In genomic region chr4:159150838-159151390, GRCh38 we compare ENCODE assay signal across 12 cellular contexts. TPM values are rescaled to one million over a fixed set of nuclear protein-coding genes. Genes with fewer than 3 reads are reported as not detected.
DNase-seq lines count a peak whose midpoint lies in the region; ATAC-seq and TF ChIP-seq lines count a peak whose summit lies in the region.
"Had no signal": no experiment of that assay in that cellular context is flagged by ENCODE, and none has a peak within 500 bp of the region (broad histone marks: within the 10 kb centered on the region; RNA-seq: fewer than 3 reads in every experiment).

No MANE protein-coding gene starts in this region.

- H2AFZ ChIP-seq in Loucy (ENCODE audit: low read length) (no peak overlapping the region), SK-N-SH (ENCODE audit: low read depth) (no peak overlapping the region), Karpas-422 (ENCODE audit: low read length) (no peak overlapping the region)

- H3K9ac ChIP-seq in Loucy (ENCODE audit: low read depth, low read length, poor library complexity, severe bottlenecking) (no peak overlapping the region), SK-N-SH (no peak overlapping the region), Karpas-422 (ENCODE audit: low read length) (no peak overlapping the region)

- no peaks in the 10 kb centered on the region for H3K9me3 Mint-ChIP-seq in nephron progenitor cell
- no peaks in the 10 kb centered on the region for H3K9me3 Mint-ChIP-seq in activated CD4-positive, alpha-beta T cell treated with anti-CD3 and anti-CD28 coated beads, Interleukin-2, amount 10 ng/mL, durations not matched to agents 7 days and 5 days

- WGBS in SK-N-SH (ENCODE audit: low lambda C conversion rate), result 98% methylated on average over 4 of the region's 4 CpGs

- H3K9me3 ChIP-seq in Loucy (ENCODE audit: insufficient read depth, low read depth, low read length) (no peaks in the 10 kb centered on the region), SK-N-SH (no peaks in the 10 kb centered on the region), Karpas-422 (ENCODE audit: low read length) (no peaks in the 10 kb centered on the region)

- no peaks in the 10 kb centered on the region for H3K27me3 Mint-ChIP-seq in nephron progenitor cell (ENCODE audit: low read depth, poor library complexity)
- no peaks in the 10 kb centered on the region for H3K27me3 Mint-ChIP-seq in activated CD4-positive, alpha-beta T cell treated with anti-CD3 and anti-CD28 coated beads, Interleukin-2, amount 10 ng/mL, durations not matched to agents 7 days and 5 days

- no peaks in the 10 kb centered on the region; the same call in 1 of the 2 replicates for H3F3A ChIP-seq in Loucy (ENCODE audit: low read depth)
- H3F3A ChIP-seq in SK-N-SH (replicated peaks; ENCODE audit: insufficient read depth), result no peaks in the 10 kb centered on the region

- H4K20me1 ChIP-seq in Loucy (ENCODE audit: insufficient read depth, low read length, poor library complexity, severe bottlenecking) (peaks cover 19% of the 10 kb centered on the region), SK-N-SH (ENCODE audit: insufficient read depth) (peaks cover 71% of the 10 kb centered on the region), Karpas-422 (ENCODE audit: insufficient read depth, low read depth, low read length) (peaks cover 40% of the 10 kb centered on the region)

- no peaks in the 10 kb centered on the region for H3K9me2 ChIP-seq in Loucy (replicated peaks; ENCODE audit: low read depth, low read length)
- H3K9me2 ChIP-seq in SK-N-SH, result no peaks in the 10 kb centered on the region
- H3K9me2 ChIP-seq in Karpas-422 (replicated peaks; ENCODE audit: insufficient read depth, low read length), result no peaks in the 10 kb centered on the region

- no peak for TF ChIP-seq RAD21 in SK-N-SH (IDR thresholded peaks at IDR 0.05; ENCODE audit: low read length)

- H3K36me3 ChIP-seq in Loucy (ENCODE audit: insufficient read depth, low read length), result no peaks in the 10 kb centered on the region
- H3K36me3 ChIP-seq in SK-N-SH (replicated peaks in 1 of 2; ENCODE audit: control insufficient read depth in 1 of 2, insufficient read depth in 2 of 2, low read length in 1 of 2), result no peaks in the 10 kb centered on the region
- no peaks in the 10 kb centered on the region for H3K36me3 ChIP-seq in Karpas-422 (ENCODE audit: insufficient read depth, low read length)

- DNase-seq in nephron progenitor cell, result no peak
- DNase-seq in SK-N-SH, result no peak
- no peak for DNase-seq in stimulated activated naive CD4-positive, alpha-beta T cell (lab: John Stamatoyannopoulos, UW)
- no peak for DNase-seq in activated CD4-positive, alpha-beta T cell treated with anti-CD3 and anti-CD28 coated beads, Interleukin-2, amount 10 ng/mL, durations not matched to agents 7 days and 5 days
- DNase-seq in Karpas-422, result no peak
- DNase-seq: DMS 273 treated with DMSO at 0.1 percent for 48 hours; NCI-H510A; stimulated activated CD4-positive, alpha-beta T cell treated with anti-CD3 and anti-CD28 coated beads, Interleukin-4, amount 100 ng/mL, for 24 hours had no signal

- CTCF ChIA-PET in SK-N-SH (lab: Yijun Ruan, JAX), result no interaction called here
- CTCF ChIA-PET in activated CD4-positive, alpha-beta T cell treated with anti-CD3 and anti-CD28 coated beads, Interleukin-2, amount 10 ng/mL, durations not matched to agents 7 days and 5 days (lab: Charles Lee), result interaction anchor here (0.9 kb wide), 1 partner anchor 22 kb away, joined by 3 read pairs; no protein-coding TSS in a partner anchor

- H3K4me1 Mint-ChIP-seq in nephron progenitor cell, result peaks cover 27% of the 10 kb centered on the region
- peaks cover 2% of the 10 kb centered on the region for H3K4me1 Mint-ChIP-seq in activated CD4-positive, alpha-beta T cell treated with anti-CD3 and anti-CD28 coated beads, Interleukin-2, amount 10 ng/mL, durations not matched to agents 7 days and 5 days

- no peak overlapping the region for H3K4me3 ChIP-seq in Loucy (ENCODE audit: low read length, poor library complexity, severe bottlenecking)
- H3K4me3 ChIP-seq in SK-N-SH (ENCODE audit: low read depth in 2 of 2, low read length in 1 of 2), result no peak overlapping the region
- H3K4me3 ChIP-seq in Karpas-422 (ENCODE audit: low read length), result no peak overlapping the region
- H3K4me3 ChIP-seq: SK-N-MC had no signal

- H3K4me2 ChIP-seq in Loucy (ENCODE audit: low read depth, low read length, poor library complexity, severe bottlenecking) (peak overlapping the region; percentile 26), SK-N-SH (no peak overlapping the region), Karpas-422 (ENCODE audit: low read depth, low read length, poor library complexity, severe bottlenecking) (no peak overlapping the region)

- H3K27ac ChIP-seq in SK-N-SH (ENCODE audit: low read depth in 2 of 2, low read length in 1 of 2) (no peak overlapping the region), Karpas-422 (ENCODE audit: low read length) (no peak overlapping the region)
- H3K27ac ChIP-seq: SK-N-MC had no signal

- no peak for TF ChIP-seq EP300 in SK-N-SH (IDR thresholded peaks at IDR 0.05; ENCODE audit: borderline replicate concordance in 1 of 2, low read depth in 1 of 2, low read length in 1 of 2)

- TF ChIP-seq CTCF in Loucy (conservative IDR thresholded peaks at IDR 0.05; ENCODE audit: low read length) (no peak), nephron progenitor cell (IDR thresholded peaks at IDR 0.05) (no peak), SK-N-SH (IDR thresholded peaks at IDR 0.05) (no peak)

- peak; percentile 68 for ATAC-seq in GM19324 (IDR thresholded peaks at IDR 0.05; ENCODE audit: low FRiP score, unreplicated experiment)
- ATAC-seq in HG02623 (IDR thresholded peaks at IDR 0.05; ENCODE audit: unreplicated experiment), result peak; percentile 44

- H3K79me2 ChIP-seq in Loucy (ENCODE audit: insufficient read depth, low read length), result peaks cover 97% of the 10 kb centered on the region
- H3K79me2 ChIP-seq in SK-N-SH (ENCODE audit: insufficient read depth), result peaks cover 97% of the 10 kb centered on the region
- H3K79me2 ChIP-seq in Karpas-422 (ENCODE audit: low read length), result no peaks in the 10 kb centered on the region

- peak overlapping the region; percentile 93 for H3K27ac Mint-ChIP-seq in nephron progenitor cell
- H3K27ac Mint-ChIP-seq in activated CD4-positive, alpha-beta T cell treated with anti-CD3 and anti-CD28 coated beads, Interleukin-2, amount 10 ng/mL, durations not matched to agents 7 days and 5 days, result no peak overlapping the region

- H3K27me3 ChIP-seq in Loucy (ENCODE audit: insufficient read depth, low read length, poor library complexity, severe bottlenecking) (no peaks in the 10 kb centered on the region), SK-N-SH (ENCODE audit: insufficient read depth) (no peaks in the 10 kb centered on the region), Karpas-422 (ENCODE audit: low read length) (0 out of 2 replicates have a peak, but pooled peaks cover 2% of the 10 kb centered on the region)

- H3K4me3 Mint-ChIP-seq in nephron progenitor cell, result no peak overlapping the region
- H3K4me3 Mint-ChIP-seq in activated CD4-positive, alpha-beta T cell treated with anti-CD3 and anti-CD28 coated beads, Interleukin-2, amount 10 ng/mL, durations not matched to agents 7 days and 5 days, result no peak overlapping the region

- POLR2A ChIA-PET in SK-N-SH (lab: Yijun Ruan, JAX), result no interaction called here
- POLR2A ChIA-PET in activated CD4-positive, alpha-beta T cell treated with anti-CD3 and anti-CD28 coated beads, Interleukin-2, amount 10 ng/mL, durations not matched to agents 7 days and 5 days (lab: Charles Lee), result no interaction called here

- H3K4me1 ChIP-seq in Loucy (ENCODE audit: insufficient read depth, low read length, poor library complexity, severe bottlenecking) (peaks cover 32% of the 10 kb centered on the region), SK-N-SH (ENCODE audit: control insufficient read depth in 1 of 2, insufficient read depth in 2 of 2, low read depth in 1 of 2, low read length in 1 of 2) (no peaks in the 10 kb centered on the region; a peak in 2 of 4 replicates), Karpas-422 (ENCODE audit: low read length) (no peaks in the 10 kb centered on the region)

- peaks cover 6% of the 10 kb centered on the region for H3K36me3 Mint-ChIP-seq in nephron progenitor cell (ENCODE audit: low read depth)
- no peaks in the 10 kb centered on the region for H3K36me3 Mint-ChIP-seq in activated CD4-positive, alpha-beta T cell treated with anti-CD3 and anti-CD28 coated beads, Interleukin-2, amount 10 ng/mL, durations not matched to agents 7 days and 5 days (ENCODE audit: low read depth)

TF ChIP-seq in SK-N-SH, 30 proteins besides CTCF, POLR2A, EP300 and RAD21 (continues in another document):
- no peak for TF ChIP-seq MXI1 (IDR thresholded peaks at IDR 0.05; ENCODE audit: low read depth, low read length)
- no peak for TF ChIP-seq MAX (IDR thresholded peaks at IDR 0.05; ENCODE audit: low read depth)
- no peak for TF ChIP-seq GATA2 (CRISPR knock-in tag; IDR thresholded peaks at IDR 0.05)
- no peak for TF ChIP-seq POLR2AphosphoS5 (IDR thresholded peaks at IDR 0.05; ENCODE audit: low read depth, low read length)
- TF ChIP-seq ZBTB33 (IDR thresholded peaks at IDR 0.05; ENCODE audit: borderline replicate concordance, low read depth), result no peak
- no peak for TF ChIP-seq FOXM1 (IDR thresholded peaks at IDR 0.05; ENCODE audit: low read depth)
- TF ChIP-seq RFX5 (IDR thresholded peaks at IDR 0.05; ENCODE audit: low read length), result no peak

RNA-seq across cellular contexts. Expression of gene RAPGEF2, which starts 48.0 kb away (rescaled TPM):
- 19.2 and 25.0 TPM in 2 replicates for polyA plus RNA-seq in SK-N-SH (2012; rRNA removed)
- polyA plus RNA-seq in SK-N-SH (2012; cell fraction: cytosol; rRNA removed), result 15.8 and 19.7 TPM in 2 replicates
- 29.6 and 50.4 TPM in 2 replicates for polyA plus RNA-seq in SK-N-SH (2012; cell fraction: nucleus; rRNA removed)
- total RNA-seq in activated CD4-positive, alpha-beta T cell treated with anti-CD3 and anti-CD28 coated beads, Interleukin-2, amount 10 ng/mL, durations not matched to agents 7 days and 5 days, result 10 to 100 TPM; 15.8 to 20.4 TPM
- total RNA-seq in Karpas-422 (2014; rRNA removed; shearing (Covaris generic); ENCODE audit: low replicate concordance), result 5.4 and 7.3 TPM in 2 replicates
